ENCODE assay signal across 10 cellular contexts in genomic region chr1:26789612-26789865, GRCh38. TPM values are rescaled to one million over a fixed set of nuclear protein-coding genes. Genes with fewer than 3 reads are reported as not detected.
DNase-seq lines count a peak whose midpoint lies in the region; ATAC-seq and TF ChIP-seq lines count a peak whose summit lies in the region.
"Had no signal": no experiment of that assay in that cellular context is flagged by ENCODE, and none has a peak within 500 bp of the region (broad histone marks: within the 10 kb centered on the region; RNA-seq: fewer than 3 reads in every experiment).

No MANE protein-coding gene starts in this region.

- TF ChIP-seq CTCF in heart left ventricle (IDR thresholded peaks at IDR 0.05) (no peak), esophagus muscularis mucosa (IDR thresholded peaks at IDR 0.05) (no peak), Peyer's patch (IDR thresholded peaks at IDR 0.05) (no peak)

- H3K27ac ChIP-seq in heart left ventricle (peak overlapping the region in 10 of 12 donors; percentile 77 to 100 (median 99)), substantia nigra (ENCODE audit: low read depth, low read length, poor library complexity, severe bottlenecking) (peak overlapping the region; percentile 100), esophagus muscularis mucosa (replicated peaks in 1 of 4) (peak overlapping the region in 2 of 4 donors; percentile 90 to 98), Peyer's patch (peak overlapping the region in 1 of 4 donors; percentile 98)

- peaks cover 71% of the 10 kb centered on the region for H3K4me1 Mint-ChIP-seq in activated CD4-positive, alpha-beta memory T cell treated with anti-CD3 and anti-CD28 coated beads for 36 hours (ENCODE audit: low read depth)
- H3K4me1 Mint-ChIP-seq in memory B cell: peaks cover 42% of the 10 kb centered on the region

- H3K27me3 ChIP-seq in heart left ventricle (no peaks in the 10 kb centered on the region), esophagus muscularis mucosa (no peaks in the 10 kb centered on the region), Peyer's patch (no peaks in the 10 kb centered on the region)
- H3K27me3 ChIP-seq: brain microvascular endothelial cell had no signal

- H3K36me3 Mint-ChIP-seq in activated CD4-positive, alpha-beta memory T cell treated with anti-CD3 and anti-CD28 coated beads for 36 hours: peaks cover 27% of the 10 kb centered on the region
- peaks cover 17% of the 10 kb centered on the region for H3K36me3 Mint-ChIP-seq in memory B cell

- WGBS in heart left ventricle, 4 donors: 63 to 76% (median 66%) methylated on average over 3 of the region's 3 CpGs
- WGBS in esophagus muscularis mucosa: 60% methylated on average over 3 of the region's 3 CpGs

- H3K9me3 ChIP-seq in heart left ventricle: no peaks in the 10 kb centered on the region
- H3K9me3 ChIP-seq in esophagus muscularis mucosa: no peaks in the 10 kb centered on the region
- H3K9me3 ChIP-seq in Peyer's patch: no peaks in the 10 kb centered on the region

- DNase-seq in heart left ventricle (no peak), cardiac septum (ENCODE audit: low spot score) (no peak), memory B cell (ENCODE audit: low spot score in 2 of 2) (no peak), substantia nigra (lab: John Stamatoyannopoulos, UW) (no peak), esophagus muscularis mucosa (ENCODE audit: extremely low spot score) (no peak), Peyer's patch (no peak), cerebellum (ENCODE audit: low spot score) (no peak)
- no peak for DNase-seq in activated CD4-positive, alpha-beta memory T cell treated with anti-CD3 and anti-CD28 coated beads for 36 hours
- DNase-seq: SIG-M5 had no signal

- no peak for TF ChIP-seq EP300 in esophagus muscularis mucosa (IDR thresholded peaks at IDR 0.05)

- intact Hi-C loops in heart left ventricle (cut with DNase I) (loop anchor here (1.0 to 5.0 kb wide), 10 partner anchors 37 to 187 kb away; partner anchors contain the start of gene ARID1A (in 1 of the 10)), cardiac septum (cut with DNase I) (loop anchor here (1.0 to 2.0 kb wide), 2 partner anchors 67 to 186 kb away; no protein-coding TSS in a partner anchor), esophagus muscularis mucosa (cut with DNase I) (loop anchor here (2.0 to 10.0 kb wide), 4 partner anchors 65 to 187 kb away; no protein-coding TSS in a partner anchor)
- intact Hi-C loops in activated CD4-positive, alpha-beta memory T cell treated with anti-CD3 and anti-CD28 coated beads for 36 hours (cut with micrococcal nuclease): loop anchor here (1.0 to 5.0 kb wide), 5 partner anchors 43 to 247 kb away; no protein-coding TSS in a partner anchor

- H3K4me1 ChIP-seq in heart left ventricle (peaks cover under 1 to 65% (median 56%) of the 10 kb centered on the region in 12 donors), esophagus muscularis mucosa (peaks cover 30 to 57% (median 42%) of the 10 kb centered on the region in 4 donors), Peyer's patch (peaks cover 11 to 27% (median 12%) of the 10 kb centered on the region in 4 donors)

- CTCF ChIA-PET in activated CD4-positive, alpha-beta memory T cell treated with anti-CD3 and anti-CD28 coated beads for 36 hours (lab: Charles Lee): interaction anchor here (0.8 to 9.4 kb wide), 29 partner anchors 10 to 289 kb away, joined by 3 to 245 read pairs (median 10); partner anchors contain the start of genes ARID1A and NUDC

- H3K27ac Mint-ChIP-seq in activated CD4-positive, alpha-beta memory T cell treated with anti-CD3 and anti-CD28 coated beads for 36 hours: peak overlapping the region; percentile 99
- H3K27ac Mint-ChIP-seq in memory B cell: peak overlapping the region; percentile 99

- no peaks in the 10 kb centered on the region for H3K9me3 Mint-ChIP-seq in activated CD4-positive, alpha-beta memory T cell treated with anti-CD3 and anti-CD28 coated beads for 36 hours
- no peaks in the 10 kb centered on the region for H3K9me3 Mint-ChIP-seq in memory B cell

- peak overlapping the region; percentile 90 for H3K4me3 Mint-ChIP-seq in activated CD4-positive, alpha-beta memory T cell treated with anti-CD3 and anti-CD28 coated beads for 36 hours
- H3K4me3 Mint-ChIP-seq in memory B cell: no peak overlapping the region

- POLR2A ChIA-PET in activated CD4-positive, alpha-beta memory T cell treated with anti-CD3 and anti-CD28 coated beads for 36 hours (lab: Charles Lee): interaction anchor here (0.6 to 8.2 kb wide), 19 partner anchors 10 to 286 kb away, joined by 3 to 177 read pairs (median 5); partner anchors contain the start of gene ARID1A

- peak overlapping the region in 1 of 12 donors; percentile 76 for H3K4me3 ChIP-seq in heart left ventricle
- no peak overlapping the region for H3K4me3 ChIP-seq in esophagus muscularis mucosa
- no peak overlapping the region for H3K4me3 ChIP-seq in Peyer's patch

- ATAC-seq in heart left ventricle: no peak
- no peak for ATAC-seq in memory B cell (ENCODE audit: low read depth)

- TF ChIP-seq POLR2A in heart left ventricle (IDR thresholded peaks at IDR 0.05): no peak
- no peak for TF ChIP-seq POLR2A in esophagus muscularis mucosa (IDR thresholded peaks at IDR 0.05; ENCODE audit: low read depth)
- no peak for TF ChIP-seq POLR2A in Peyer's patch (IDR thresholded peaks at IDR 0.05)

- H3K36me3 ChIP-seq in heart left ventricle (peaks cover 0 to 13% (median 7%) of the 10 kb centered on the region in 9 donors), esophagus muscularis mucosa (peaks cover 6 to 28% (median 13%) of the 10 kb centered on the region in 4 donors), Peyer's patch (peaks cover 0 to 10% (median 0%) of the 10 kb centered on the region in 3 donors)

- H3K27me3 Mint-ChIP-seq in activated CD4-positive, alpha-beta memory T cell treated with anti-CD3 and anti-CD28 coated beads for 36 hours: no peaks in the 10 kb centered on the region
- no peaks in the 10 kb centered on the region for H3K27me3 Mint-ChIP-seq in memory B cell

RNA-seq across cellular contexts. Expression of gene PIGV, which starts 1.8 kb away (rescaled TPM):
- total RNA-seq in heart left ventricle (1 to 10 TPM; 4.3 to 8.8 (median 5.6) TPM), cardiac septum (3.9 TPM), esophagus muscularis mucosa (10 to 100 TPM; 11.8 to 15.2 (median 13.7) TPM), Peyer's patch (10 to 100 TPM in 3 of 4 donors, 1 to 10 TPM in 1; 9.9 to 24.5 (median 18.1) TPM), cerebellum (6.5 TPM)
- polyA plus RNA-seq in heart left ventricle: 1 to 10 TPM; 2.7 to 4.4 TPM
- 10 to 100 TPM; 15.1 to 15.3 TPM for total RNA-seq in activated CD4-positive, alpha-beta memory T cell treated with anti-CD3 and anti-CD28 coated beads for 36 hours

RNA-seq across cellular contexts. Expression of gene ZDHHC18, which starts 36.9 kb away (rescaled TPM):
- total RNA-seq in heart left ventricle (10 to 100 TPM in 8 of 9 donors, 1 to 10 TPM in 1; 9.2 to 22.5 (median 12.2) TPM), cardiac septum (13.0 TPM), esophagus muscularis mucosa (10 to 100 TPM in 3 of 4 donors, 1 to 10 TPM in 1; 9.6 to 31.7 (median 20.8) TPM), Peyer's patch (10 to 100 TPM; 12.4 to 40.3 (median 29.0) TPM), cerebellum (8.4 TPM)
- polyA plus RNA-seq in heart left ventricle: 10 to 100 TPM in 1 of 2 donors, 1 to 10 TPM in 1; 8.7 to 18.5 TPM
- total RNA-seq in activated CD4-positive, alpha-beta memory T cell treated with anti-CD3 and anti-CD28 coated beads for 36 hours: 10 to 100 TPM; 60.2 to 63.5 TPM
